7 cellular contexts compared by ENCODE assay signal in genomic region chr17:83206819-83207588, GRCh38.
DNase-seq lines count a peak whose midpoint lies in the region; ATAC-seq and TF ChIP-seq lines count a peak whose summit lies in the region.
"Not testable (repeated sequence)": the region's sequence is repeated elsewhere in the genome, so short reads cannot be mapped to it uniquely, and the experiment has no call there.

No MANE protein-coding gene starts in this region.

- H4K20me1 ChIP-seq in DND-41 (ENCODE audit: insufficient read depth, low read length): not testable (repeated sequence)

- not testable (repeated sequence) for H3K9me3 Mint-ChIP-seq in activated CD4-positive, alpha-beta memory T cell treated with anti-CD3 and anti-CD28 coated beads, Interleukin-2, amount 10 ng/mL, durations not matched to agents 7 days and 5 days; activated T-helper 2 cell treated with anti-CD3 and anti-CD28 coated beads, Interferon-gamma antibody, Interleukin-2, Interleukin-4, amounts not matched to agents 10 μg/mL and 5 μg/mL and 100 μg/mL, durations not matched to agents 14 hours and 24 hours and 36 hours; central memory CD8-positive, alpha-beta T cell; stimulated activated effector memory CD8-positive, alpha-beta T cell treated with anti-CD3 and anti-CD28 coated beads, Interleukin-12 subunit alpha, Interleukin-12 subunit beta, amount 100 ng/mL, for 72 hours

- H3K27me3 Mint-ChIP-seq in activated CD4-positive, alpha-beta memory T cell treated with anti-CD3 and anti-CD28 coated beads, Interleukin-2, amount 10 ng/mL, durations not matched to agents 7 days and 5 days; activated T-helper 2 cell treated with anti-CD3 and anti-CD28 coated beads, Interferon-gamma antibody, Interleukin-2, Interleukin-4, amounts not matched to agents 10 μg/mL and 5 μg/mL and 100 μg/mL, durations not matched to agents 14 hours and 24 hours and 36 hours (ENCODE audit: low read depth); central memory CD8-positive, alpha-beta T cell: not testable (repeated sequence)

- H3K4me3 Mint-ChIP-seq in activated CD4-positive, alpha-beta memory T cell treated with anti-CD3 and anti-CD28 coated beads, Interleukin-2, amount 10 ng/mL, durations not matched to agents 7 days and 5 days; activated T-helper 2 cell treated with anti-CD3 and anti-CD28 coated beads, Interferon-gamma antibody, Interleukin-2, Interleukin-4, amounts not matched to agents 10 μg/mL and 5 μg/mL and 100 μg/mL, durations not matched to agents 14 hours and 24 hours and 36 hours (ENCODE audit: low read depth); central memory CD8-positive, alpha-beta T cell; stimulated activated effector memory CD8-positive, alpha-beta T cell treated with anti-CD3 and anti-CD28 coated beads, Interleukin-12 subunit alpha, Interleukin-12 subunit beta, amount 100 ng/mL, for 72 hours: not testable (repeated sequence)

- intact Hi-C loops in activated T-helper 2 cell treated with anti-CD3 and anti-CD28 coated beads, Interferon-gamma antibody, Interleukin-2, Interleukin-4, amounts not matched to agents 10 μg/mL and 5 μg/mL and 100 μg/mL, durations not matched to agents 14 hours and 24 hours and 36 hours (cut with micrococcal nuclease); ovary (cut with DNase I): not testable (repeated sequence)

- H3K27me3 ChIP-seq in DND-41 (ENCODE audit: insufficient read depth, low read length, poor library complexity); ovary: not testable (repeated sequence)

- WGBS in ovary, 3 donors: 51 to 90% (median 71%) methylated on average over 2 to 9 of the region's 15 CpGs

- DNase-seq in DND-41 (peak; percentile 7), left lobe of liver (ENCODE audit: low spot score) (peak; percentile 31), ovary (peak in 3 of 5 donors; percentile 6 to 32 (median 10))
- peak; percentile 11 for DNase-seq in activated CD4-positive, alpha-beta memory T cell treated with anti-CD3 and anti-CD28 coated beads, Interleukin-2, amount 10 ng/mL, durations not matched to agents 7 days and 5 days
- peak; percentile 7 for DNase-seq in activated T-helper 2 cell treated with anti-CD3 and anti-CD28 coated beads, Interferon-gamma antibody, Interleukin-2, Interleukin-4, amounts not matched to agents 10 μg/mL and 5 μg/mL and 100 μg/mL, durations not matched to agents 14 hours and 24 hours and 36 hours (ENCODE audit: low spot score)
- DNase-seq in central memory CD8-positive, alpha-beta T cell (ENCODE audit: low spot score in 2 of 2): peak; percentile 7 to 11
- DNase-seq in stimulated activated effector memory CD8-positive, alpha-beta T cell treated with anti-CD3 and anti-CD28 coated beads, Interleukin-12 subunit alpha, Interleukin-12 subunit beta, amount 100 ng/mL, for 72 hours (ENCODE audit: low spot score in 2 of 2): peak; percentile 1 to 43

- H3K4me3 ChIP-seq in DND-41 (ENCODE audit: low read depth in 1 of 2, low read length in 2 of 2); ovary: not testable (repeated sequence)

- H3K4me1 ChIP-seq in DND-41 (ENCODE audit: insufficient read depth, low read length): peaks cover 10% of the 10 kb centered on the region
- not testable (repeated sequence) for H3K4me1 ChIP-seq in ovary (ENCODE audit: insufficient read depth)

- H3K4me1 Mint-ChIP-seq in activated CD4-positive, alpha-beta memory T cell treated with anti-CD3 and anti-CD28 coated beads, Interleukin-2, amount 10 ng/mL, durations not matched to agents 7 days and 5 days: peaks cover 23% of the 10 kb centered on the region
- H3K4me1 Mint-ChIP-seq in activated T-helper 2 cell treated with anti-CD3 and anti-CD28 coated beads, Interferon-gamma antibody, Interleukin-2, Interleukin-4, amounts not matched to agents 10 μg/mL and 5 μg/mL and 100 μg/mL, durations not matched to agents 14 hours and 24 hours and 36 hours (ENCODE audit: low read depth): peaks cover 20% of the 10 kb centered on the region
- H3K4me1 Mint-ChIP-seq in central memory CD8-positive, alpha-beta T cell: peaks cover 16% of the 10 kb centered on the region
- peaks cover 36% of the 10 kb centered on the region for H3K4me1 Mint-ChIP-seq in stimulated activated effector memory CD8-positive, alpha-beta T cell treated with anti-CD3 and anti-CD28 coated beads, Interleukin-12 subunit alpha, Interleukin-12 subunit beta, amount 100 ng/mL, for 72 hours

- not testable (repeated sequence) for H2AFZ ChIP-seq in DND-41 (ENCODE audit: low read depth, low read length)

- not testable (repeated sequence) for TF ChIP-seq CTCF in DND-41 (IDR thresholded peaks at IDR 0.05; ENCODE audit: borderline replicate concordance, extremely low read depth, low read length, poor library complexity, severe bottlenecking); ovary (IDR thresholded peaks at IDR 0.05)

- CTCF ChIA-PET in activated CD4-positive, alpha-beta memory T cell treated with anti-CD3 and anti-CD28 coated beads, Interleukin-2, amount 10 ng/mL, durations not matched to agents 7 days and 5 days (lab: Charles Lee): not testable (repeated sequence)

- POLR2A ChIA-PET in activated CD4-positive, alpha-beta memory T cell treated with anti-CD3 and anti-CD28 coated beads, Interleukin-2, amount 10 ng/mL, durations not matched to agents 7 days and 5 days (lab: Charles Lee): not testable (repeated sequence)

- not testable (repeated sequence) for H3K36me3 Mint-ChIP-seq in activated CD4-positive, alpha-beta memory T cell treated with anti-CD3 and anti-CD28 coated beads, Interleukin-2, amount 10 ng/mL, durations not matched to agents 7 days and 5 days (ENCODE audit: low read depth); activated T-helper 2 cell treated with anti-CD3 and anti-CD28 coated beads, Interferon-gamma antibody, Interleukin-2, Interleukin-4, amounts not matched to agents 10 μg/mL and 5 μg/mL and 100 μg/mL, durations not matched to agents 14 hours and 24 hours and 36 hours (ENCODE audit: low read depth); central memory CD8-positive, alpha-beta T cell (ENCODE audit: insufficient read depth); stimulated activated effector memory CD8-positive, alpha-beta T cell treated with anti-CD3 and anti-CD28 coated beads, Interleukin-12 subunit alpha, Interleukin-12 subunit beta, amount 100 ng/mL, for 72 hours

- peak overlapping the region; percentile 70 for H3K27ac ChIP-seq in DND-41 (ENCODE audit: low read length)
- not testable (repeated sequence) for H3K27ac ChIP-seq in ovary

- not testable (repeated sequence) for ATAC-seq in DND-41 (ENCODE audit: insufficient read depth, low read depth); central memory CD8-positive, alpha-beta T cell (replicated peaks; ENCODE audit: extremely low read depth, poor library complexity, severe bottlenecking); left lobe of liver; stimulated activated effector memory CD8-positive, alpha-beta T cell treated with anti-CD3 and anti-CD28 coated beads, Interleukin-12 subunit alpha, Interleukin-12 subunit beta, amount 100 ng/mL, for 72 hours

- peak overlapping the region; percentile 21; the same call in 1 of the 2 replicates for H3K9ac ChIP-seq in DND-41 (ENCODE audit: low read depth, low read length)

- not testable (repeated sequence) for H3K9me3 ChIP-seq in DND-41 (ENCODE audit: insufficient read depth, low read length, severe bottlenecking); ovary

- not testable (repeated sequence) for H3K79me2 ChIP-seq in DND-41 (ENCODE audit: insufficient read depth, low read length)

- not testable (repeated sequence) for H3K27ac Mint-ChIP-seq in activated CD4-positive, alpha-beta memory T cell treated with anti-CD3 and anti-CD28 coated beads, Interleukin-2, amount 10 ng/mL, durations not matched to agents 7 days and 5 days; activated T-helper 2 cell treated with anti-CD3 and anti-CD28 coated beads, Interferon-gamma antibody, Interleukin-2, Interleukin-4, amounts not matched to agents 10 μg/mL and 5 μg/mL and 100 μg/mL, durations not matched to agents 14 hours and 24 hours and 36 hours; central memory CD8-positive, alpha-beta T cell (ENCODE audit: low read depth); stimulated activated effector memory CD8-positive, alpha-beta T cell treated with anti-CD3 and anti-CD28 coated beads, Interleukin-12 subunit alpha, Interleukin-12 subunit beta, amount 100 ng/mL, for 72 hours

- TF ChIP-seq EP300 in ovary (IDR thresholded peaks at IDR 0.05): not testable (repeated sequence)

- H3K36me3 ChIP-seq in DND-41 (ENCODE audit: insufficient read depth, low read length); ovary: not testable (repeated sequence)

- TF ChIP-seq POLR2A in ovary (IDR thresholded peaks at IDR 0.05): not testable (repeated sequence)

- H3K4me2 ChIP-seq in DND-41 (ENCODE audit: insufficient read depth, low read length): 0 out of 2 replicates have a peak overlapping the region, but pooled peaks have one; percentile 17
